1 cellular context compared by ENCODE assay signal in genomic region chr10:87826653-87827052, GRCh38.
A peak's percentile ranks its signal among the peaks of the same experiment; 100 is the strongest.
TF ChIP-seq lines count a peak whose summit lies in the region.

No MANE protein-coding gene starts in this region.

TF ChIP-seq in H1, 55 proteins besides CTCF, POLR2A, EP300 and RAD21:
- TF ChIP-seq E2F6 (IDR thresholded peaks at IDR 0.05) (no peak), MAFK (IDR thresholded peaks at IDR 0.05; ENCODE audit: low read depth, low read length) (peak; percentile 81)
TF ChIP-seq in H1: peak in this region for 1.
